Comparison of ENCODE assay signal across 19 cellular contexts in the genomic region with DNA sequence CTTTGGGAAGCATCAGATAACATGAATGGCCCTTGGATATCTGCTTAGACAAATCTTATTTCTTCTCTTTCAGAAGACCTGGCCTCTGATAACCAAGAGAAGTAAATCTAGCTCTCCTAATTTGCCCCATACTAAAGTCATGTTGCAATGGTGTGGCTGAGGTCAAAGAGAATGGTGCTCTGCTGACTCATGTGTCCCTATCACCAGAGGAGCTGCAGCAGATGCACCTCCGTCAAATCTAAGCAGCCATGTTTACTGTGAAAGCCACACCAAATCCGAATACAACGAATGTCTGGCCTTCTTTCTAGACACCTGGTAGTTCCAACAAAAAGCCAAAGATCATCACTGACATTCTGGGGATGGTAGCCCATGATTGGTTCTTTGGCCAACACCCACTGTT. TPM values are rescaled to one million over a fixed set of nuclear protein-coding genes. Genes with fewer than 3 reads are reported as not detected.
A peak's percentile ranks its signal among the peaks of the same experiment; 100 is the strongest.
DNase-seq lines count a peak whose midpoint lies in the region; ATAC-seq and TF ChIP-seq lines count a peak whose summit lies in the region.
"Had no signal": no experiment of that assay in that cellular context is flagged by ENCODE, and none has a peak within 500 bp of the region (broad histone marks: within the 10 kb centered on the region; RNA-seq: fewer than 3 reads in every experiment).

No MANE protein-coding gene starts in this region.

- no peaks in the 10 kb centered on the region for H3K9me3 ChIP-seq in CD8-positive, alpha-beta T cell (ENCODE audit: low read length)
- H3K9me3 ChIP-seq in adipocyte (ENCODE audit: control insufficient read depth, low read length), result no peaks in the 10 kb centered on the region
- H3K9me3 ChIP-seq in naive thymus-derived CD4-positive, alpha-beta T cell (ENCODE audit: control insufficient read depth in 2 of 3, low read length in 3 of 3), result no peaks in the 10 kb centered on the region
- H3K9me3 ChIP-seq: esophagus squamous epithelium, thyroid gland had no signal

- CTCF ChIA-PET in CD8-positive, alpha-beta T cell (lab: Charles Lee), result interaction anchor here (1.2 to 1.3 kb wide), 2 partner anchors 23 to 73 kb away, joined by 3 read pairs; no protein-coding TSS in a partner anchor
- CTCF ChIA-PET in naive thymus-derived CD4-positive, alpha-beta T cell (lab: Charles Lee), result interaction anchor here (1.2 kb wide), 1 partner anchor 138 kb away, joined by 3 read pairs; no protein-coding TSS in a partner anchor

- H3K4me1 ChIP-seq in CD8-positive, alpha-beta T cell (ENCODE audit: insufficient read depth, low read length), result peaks cover 27% of the 10 kb centered on the region
- peaks cover 65% of the 10 kb centered on the region for H3K4me1 ChIP-seq in adipocyte (ENCODE audit: control insufficient read depth, insufficient read depth, low read length)
- peaks cover 0 to 27% of the 10 kb centered on the region in 2 donors for H3K4me1 ChIP-seq in naive thymus-derived CD4-positive, alpha-beta T cell (ENCODE audit: control insufficient read depth in 2 of 2, insufficient read depth in 2 of 2, low read length in 2 of 2)

- no peak for ATAC-seq in CD8-positive, alpha-beta T cell
- ATAC-seq in naive thymus-derived CD4-positive, alpha-beta T cell, result no peak
- ATAC-seq in HG03432 (IDR thresholded peaks at IDR 0.05; ENCODE audit: unreplicated experiment), result no peak
- ATAC-seq in effector memory CD8-positive, alpha-beta T cell (replicated peaks), result no peak
- no peak for ATAC-seq in natural killer cell treated with Interleukin-12 subunit alpha and Interleukin-12 subunit beta and Interleukin-15 and Interleukin-18, amount 100 ng/mL, for 72 hours
- ATAC-seq: activated CD8-positive, alpha-beta memory T cell treated with anti-CD3 and anti-CD28 coated beads, Interleukin-2, amount 10 ng/mL, durations not matched to agents 7 days and 5 days had no signal

- intact Hi-C loops in CD8-positive, alpha-beta T cell (cut with DNase I, micrococcal nuclease), result no loop called here
- intact Hi-C loops in naive thymus-derived CD4-positive, alpha-beta T cell (cut with micrococcal nuclease), result no loop called here

- peaks cover 64% of the 10 kb centered on the region for H3K36me3 Mint-ChIP-seq in CD8-positive, alpha-beta T cell
- H3K36me3 Mint-ChIP-seq in naive thymus-derived CD4-positive, alpha-beta T cell, result peaks cover 15 to 58% (median 29%) of the 10 kb centered on the region in 5 donors
- peaks cover 12% of the 10 kb centered on the region for H3K36me3 Mint-ChIP-seq in effector memory CD8-positive, alpha-beta T cell (ENCODE audit: insufficient read depth)
- no peaks in the 10 kb centered on the region for H3K36me3 Mint-ChIP-seq in natural killer cell treated with Interleukin-12 subunit alpha and Interleukin-12 subunit beta and Interleukin-15 and Interleukin-18, amount 100 ng/mL, for 72 hours

- H3K4me3 Mint-ChIP-seq in CD8-positive, alpha-beta T cell, result no peak overlapping the region
- H3K4me3 Mint-ChIP-seq in naive thymus-derived CD4-positive, alpha-beta T cell, result peak overlapping the region in 6 of 10 donors; percentile 5 to 72 (median 42)
- no peak overlapping the region for H3K4me3 Mint-ChIP-seq in effector memory CD8-positive, alpha-beta T cell
- no peak overlapping the region for H3K4me3 Mint-ChIP-seq in natural killer cell treated with Interleukin-12 subunit alpha and Interleukin-12 subunit beta and Interleukin-15 and Interleukin-18, amount 100 ng/mL, for 72 hours
- H3K4me3 Mint-ChIP-seq: activated B cell treated with CpG ODN at 0.5 μM for 24 hours; activated CD8-positive, alpha-beta memory T cell treated with anti-CD3 and anti-CD28 coated beads, Interleukin-2, amount 10 ng/mL, durations not matched to agents 7 days and 5 days had no signal

- H3K4me3 ChIP-seq in CD8-positive, alpha-beta T cell (ENCODE audit: low read depth, low read length), result no peak overlapping the region
- no peak overlapping the region for H3K4me3 ChIP-seq in adipocyte (ENCODE audit: low read length)
- H3K4me3 ChIP-seq in naive thymus-derived CD4-positive, alpha-beta T cell (ENCODE audit: low read length), result no peak overlapping the region
- H3K4me3 ChIP-seq: esophagus squamous epithelium, thyroid gland had no signal

- POLR2A ChIA-PET in CD8-positive, alpha-beta T cell (lab: Charles Lee), result no interaction called here
- POLR2A ChIA-PET in naive thymus-derived CD4-positive, alpha-beta T cell (lab: Charles Lee), result no interaction called here

- H3K9me3 Mint-ChIP-seq in CD8-positive, alpha-beta T cell, result no peaks in the 10 kb centered on the region
- H3K9me3 Mint-ChIP-seq in naive thymus-derived CD4-positive, alpha-beta T cell, result peaks cover 0 to 3% (median 0%) of the 10 kb centered on the region in 11 donors
- H3K9me3 Mint-ChIP-seq in effector memory CD8-positive, alpha-beta T cell, result no peaks in the 10 kb centered on the region
- H3K9me3 Mint-ChIP-seq in natural killer cell treated with Interleukin-12 subunit alpha and Interleukin-12 subunit beta and Interleukin-15 and Interleukin-18, amount 100 ng/mL, for 72 hours, result no peaks in the 10 kb centered on the region
- H3K9me3 Mint-ChIP-seq: activated B cell treated with CpG ODN at 0.5 μM for 24 hours; CD4-positive, alpha-beta memory T cell had no signal

- H3K4me1 Mint-ChIP-seq in CD8-positive, alpha-beta T cell (ENCODE audit: low read depth), result peaks cover 91% of the 10 kb centered on the region
- H3K4me1 Mint-ChIP-seq in naive thymus-derived CD4-positive, alpha-beta T cell, result peaks cover 35 to 99% (median 89%) of the 10 kb centered on the region in 7 donors
- peaks cover 25 to 28% of the 10 kb centered on the region in 2 donors for H3K4me1 Mint-ChIP-seq in effector memory CD8-positive, alpha-beta T cell (ENCODE audit: low read depth in 2 of 2)
- no peaks in the 10 kb centered on the region for H3K4me1 Mint-ChIP-seq in natural killer cell treated with Interleukin-12 subunit alpha and Interleukin-12 subunit beta and Interleukin-15 and Interleukin-18, amount 100 ng/mL, for 72 hours (ENCODE audit: low read depth in 2 of 2)
- H3K4me1 Mint-ChIP-seq: activated B cell treated with CpG ODN at 0.5 μM for 24 hours; activated CD8-positive, alpha-beta memory T cell treated with anti-CD3 and anti-CD28 coated beads, Interleukin-2, amount 10 ng/mL, durations not matched to agents 7 days and 5 days had no signal

- no peaks in the 10 kb centered on the region for H3K27me3 ChIP-seq in CD8-positive, alpha-beta T cell (ENCODE audit: insufficient read depth, low read length)
- no peaks in the 10 kb centered on the region for H3K27me3 ChIP-seq in adipocyte (replicated peaks; ENCODE audit: control insufficient read depth, insufficient read depth, low read length)
- no peaks in the 10 kb centered on the region for H3K27me3 ChIP-seq in naive thymus-derived CD4-positive, alpha-beta T cell (ENCODE audit: control insufficient read depth in 2 of 2, insufficient read depth in 2 of 2, low read length in 2 of 2)
- H3K27me3 ChIP-seq: esophagus squamous epithelium, thyroid gland had no signal

- H3K9ac ChIP-seq in adipocyte (ENCODE audit: low read length), result peak overlapping the region; percentile 0

- H3K27me3 Mint-ChIP-seq in CD8-positive, alpha-beta T cell (ENCODE audit: low read depth), result no peaks in the 10 kb centered on the region
- H3K27me3 Mint-ChIP-seq in naive thymus-derived CD4-positive, alpha-beta T cell, result no peaks in the 10 kb centered on the region
- H3K27me3 Mint-ChIP-seq in effector memory CD8-positive, alpha-beta T cell, result no peaks in the 10 kb centered on the region
- no peaks in the 10 kb centered on the region for H3K27me3 Mint-ChIP-seq in natural killer cell treated with Interleukin-12 subunit alpha and Interleukin-12 subunit beta and Interleukin-15 and Interleukin-18, amount 100 ng/mL, for 72 hours
- H3K27me3 Mint-ChIP-seq: activated CD8-positive, alpha-beta memory T cell treated with anti-CD3 and anti-CD28 coated beads, Interleukin-2, amount 10 ng/mL, durations not matched to agents 7 days and 5 days; CD4-positive, alpha-beta memory T cell had no signal

- H3K27ac ChIP-seq in CD8-positive, alpha-beta T cell (ENCODE audit: low read depth, low read length), result no peak overlapping the region
- no peak overlapping the region for H3K27ac ChIP-seq in naive thymus-derived CD4-positive, alpha-beta T cell (ENCODE audit: low read depth, low read length)
- H3K27ac ChIP-seq: esophagus squamous epithelium, thyroid gland had no signal

- no peaks in the 10 kb centered on the region for H3K36me3 ChIP-seq in CD8-positive, alpha-beta T cell (ENCODE audit: insufficient read depth, low read length)
- peaks cover 6% of the 10 kb centered on the region for H3K36me3 ChIP-seq in adipocyte (ENCODE audit: control insufficient read depth, insufficient read depth, low read length, severe bottlenecking)
- peaks cover 0 to 22% (median 0%) of the 10 kb centered on the region in 3 experiments for H3K36me3 ChIP-seq in naive thymus-derived CD4-positive, alpha-beta T cell (ENCODE audit: control insufficient read depth in 2 of 3, insufficient read depth in 3 of 3, low read length in 3 of 3)
- H3K36me3 ChIP-seq: esophagus squamous epithelium, thyroid gland had no signal

- peak in 1 of 7 experiments; percentile 17 for DNase-seq in CD8-positive, alpha-beta T cell
- DNase-seq in M059J (ENCODE audit: low read depth) (peak; percentile 58), adipocyte (ENCODE audit: low read depth) (no peak)
- DNase-seq in naive thymus-derived CD4-positive, alpha-beta T cell, result no peak
- no peak for DNase-seq in effector memory CD8-positive, alpha-beta T cell
- no peak for DNase-seq in natural killer cell treated with Interleukin-12 subunit alpha and Interleukin-12 subunit beta and Interleukin-15 and Interleukin-18, amount 100 ng/mL, for 72 hours (ENCODE audit: low spot score)
- DNase-seq: activated B cell treated with CpG ODN at 0.5 μM for 24 hours; activated CD8-positive, alpha-beta memory T cell treated with anti-CD3 and anti-CD28 coated beads, Interleukin-2, amount 10 ng/mL, durations not matched to agents 7 days and 5 days; activated naive CD4-positive, alpha-beta T cell; CD4-positive, alpha-beta memory T cell; esophagus squamous epithelium; hippocampal formation; IMR-90; NCI-H1105; NCI-H2171; Right ventricle myocardium superior; stimulated activated CD4-positive, alpha-beta T cell treated with anti-CD3 and anti-CD28 coated beads, Interleukin-2, amount 100 ng/mL, for 48 hours; thyroid gland had no signal

- TF ChIP-seq CTCF in CD8-positive, alpha-beta T cell (IDR thresholded peaks at IDR 0.05), result no peak

- peak overlapping the region; percentile 29 for H3K27ac Mint-ChIP-seq in CD8-positive, alpha-beta T cell
- H3K27ac Mint-ChIP-seq in naive thymus-derived CD4-positive, alpha-beta T cell, result peak overlapping the region in 4 of 9 donors; percentile 6 to 53 (median 8)
- no peak overlapping the region for H3K27ac Mint-ChIP-seq in effector memory CD8-positive, alpha-beta T cell
- H3K27ac Mint-ChIP-seq in natural killer cell treated with Interleukin-12 subunit alpha and Interleukin-12 subunit beta and Interleukin-15 and Interleukin-18, amount 100 ng/mL, for 72 hours, result no peak overlapping the region
- H3K27ac Mint-ChIP-seq: activated B cell treated with CpG ODN at 0.5 μM for 24 hours; activated CD8-positive, alpha-beta memory T cell treated with anti-CD3 and anti-CD28 coated beads, Interleukin-2, amount 10 ng/mL, durations not matched to agents 7 days and 5 days had no signal

RNA-seq across cellular contexts. Expression of a gene that starts 23.2 kb away (rescaled TPM):
- 10 to 100 TPM; 62.2 to 73.9 TPM for total RNA-seq in CD8-positive, alpha-beta T cell
- total RNA-seq in M059J (2014; rRNA removed; shearing (Covaris generic)), result 0.42 and 2.2 TPM in 2 replicates
- total RNA-seq in naive thymus-derived CD4-positive, alpha-beta T cell, result 10 to 100 TPM; 37.4 to 78.3 (median 47.4) TPM
- 100 to 1,000 TPM; 120 to 130 TPM for polyA plus RNA-seq in naive thymus-derived CD4-positive, alpha-beta T cell
- total RNA-seq in natural killer cell treated with Interleukin-12 subunit alpha and Interleukin-12 subunit beta and Interleukin-15 and Interleukin-18, amount 100 ng/mL, for 72 hours, result under 1 TPM; 0.50 to 0.81 TPM
- total RNA-seq: IMR-90 had no signal
- polyA plus RNA-seq: IMR-90 had no signal

Comparison
In these comparisons a context has a peak if more than half of its experiments do, and no peak if none do; other contexts are left out.
1. H3K4me3 Mint-ChIP-seq: peak in naive thymus-derived CD4-positive, alpha-beta T cell (6 of 10); none in CD8-positive, alpha-beta T cell (single experiment), effector memory CD8-positive, alpha-beta T cell (0 of 2) and natural killer cell treated with Interleukin-12 subunit alpha and Interleukin-12 subunit beta and Interleukin-15 and Interleukin-18, amount 100 ng/mL, for 72 hours (single experiment).
2. RNA of a gene that starts 23.2 kb away (total RNA-seq): 62.2 to 73.9 TPM in CD8-positive, alpha-beta T cell and 37.4 to 78.3 TPM in naive thymus-derived CD4-positive, alpha-beta T cell; 0.42 to 2.2 TPM in M059J and 0.50 to 0.81 TPM in natural killer cell treated with Interleukin-12 subunit alpha and Interleukin-12 subunit beta and Interleukin-15 and Interleukin-18, amount 100 ng/mL, for 72 hours; every median in the first group is over 10 times any median in the second.